Comparison of ENCODE assay signal across 8 cellular contexts in the genomic region with DNA sequence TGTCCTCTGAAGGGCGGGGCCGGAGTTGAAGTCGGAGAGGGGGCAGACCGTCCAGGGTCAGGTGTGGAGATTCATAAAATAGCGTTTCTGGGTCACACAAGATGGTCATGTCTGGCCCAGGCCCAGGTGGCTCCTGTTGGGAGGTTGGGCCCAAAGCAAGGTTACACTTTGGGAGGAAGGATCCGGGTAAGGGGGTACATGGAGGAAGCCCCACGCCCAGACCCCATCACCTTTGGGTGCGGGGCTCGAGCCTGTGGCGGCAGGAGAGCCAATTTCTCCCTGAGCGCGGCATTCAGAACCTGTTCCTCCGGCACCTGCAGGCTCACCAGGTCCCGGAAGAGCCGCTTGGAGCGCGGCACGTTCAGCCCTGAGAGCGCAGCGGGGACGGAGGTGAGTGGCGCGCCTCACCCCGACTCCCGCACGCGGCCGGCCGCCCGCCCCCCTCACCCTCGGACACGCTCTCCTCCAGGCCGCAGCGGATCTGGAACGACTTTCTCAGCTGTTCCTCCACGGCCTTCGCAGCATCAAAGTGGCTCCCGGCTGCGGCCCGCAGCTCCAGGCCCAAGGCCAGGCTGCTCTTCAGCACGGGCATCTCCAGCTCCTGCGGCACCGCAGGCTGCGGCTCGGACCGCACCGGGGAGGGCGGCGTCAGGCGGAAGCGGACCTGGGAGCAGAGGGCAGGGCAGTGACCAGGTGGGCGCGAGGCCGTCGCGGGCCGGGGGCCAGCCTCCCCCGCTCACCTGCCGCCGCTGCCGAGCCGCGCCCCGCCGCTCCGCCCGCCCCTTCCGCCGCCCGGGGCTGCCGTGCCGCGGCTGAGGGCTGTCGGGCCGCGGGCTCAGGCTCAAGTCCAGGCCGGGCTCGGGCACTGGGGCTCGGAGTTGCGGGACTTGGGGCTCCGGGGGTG. TPM values are rescaled to one million over a fixed set of nuclear protein-coding genes. Genes with fewer than 3 reads are reported as not detected.
DNase-seq lines count a peak whose midpoint lies in the region; ATAC-seq and TF ChIP-seq lines count a peak whose summit lies in the region.

No MANE protein-coding gene starts in this region.

- no peaks in the 10 kb centered on the region for H3K27me3 Mint-ChIP-seq in activated CD4-positive, alpha-beta T cell treated with anti-CD3 and anti-CD28 coated beads, Interleukin-2, amount 10 ng/mL, durations not matched to agents 24 days and 14 days
- H3K27me3 Mint-ChIP-seq in mesothelial cell of epicardium (ENCODE audit: low read depth): no peaks in the 10 kb centered on the region

- H3K9me3 ChIP-seq in ES-I3 (ENCODE audit: control insufficient read depth, insufficient read depth, low read length) (no peaks in the 10 kb centered on the region), stomach smooth muscle (ENCODE audit: control insufficient read depth in 2 of 2, low read length in 2 of 2) (no peaks in the 10 kb centered on the region)

- H3K27ac ChIP-seq in stomach smooth muscle (ENCODE audit: low read length): peak overlapping the region; percentile 75

- peaks cover 44% of the 10 kb centered on the region for H3K36me3 Mint-ChIP-seq in activated CD4-positive, alpha-beta T cell treated with anti-CD3 and anti-CD28 coated beads, Interleukin-2, amount 10 ng/mL, durations not matched to agents 24 days and 14 days (ENCODE audit: low read depth)
- H3K36me3 Mint-ChIP-seq in mesothelial cell of epicardium: peaks cover 6% of the 10 kb centered on the region

- H3K4me3 ChIP-seq in Jurkat, Clone E6-1 (ENCODE audit: low read length): peak overlapping the region; percentile 81
- H3K4me3 ChIP-seq in stomach smooth muscle (ENCODE audit: low read length in 2 of 2): peak overlapping the region; percentile 72 to 91

- 0 out of 2 replicates have a peak, but pooled peaks cover 10% of the 10 kb centered on the region for H3K36me3 ChIP-seq in ES-I3 (ENCODE audit: insufficient read depth, low read length)
- peaks cover 17 to 20% of the 10 kb centered on the region in 2 donors for H3K36me3 ChIP-seq in stomach smooth muscle (ENCODE audit: control insufficient read depth in 2 of 2, insufficient read depth in 2 of 2, low read length in 2 of 2)

- H3K9me3 Mint-ChIP-seq in activated CD4-positive, alpha-beta T cell treated with anti-CD3 and anti-CD28 coated beads, Interleukin-2, amount 10 ng/mL, durations not matched to agents 24 days and 14 days: no peaks in the 10 kb centered on the region
- no peaks in the 10 kb centered on the region for H3K9me3 Mint-ChIP-seq in mesothelial cell of epicardium

- no peak for DNase-seq in Jurkat, Clone E6-1 (ENCODE audit: low read depth, low spot score)
- peak; percentile 85 for DNase-seq in activated CD4-positive, alpha-beta T cell treated with anti-CD3 and anti-CD28 coated beads, Interleukin-2, amount 10 ng/mL, durations not matched to agents 24 days and 14 days
- peak; percentile 34 for DNase-seq in effector CD4-positive, alpha-beta T cell
- DNase-seq in mesothelial cell of epicardium (ENCODE audit: low spot score in 2 of 2, unreplicated experiment in 2 of 2) (peak in 1 of 2 experiments; percentile 64), DMS79 treated with DMSO at 0.1 percent for 48 hours (lab: John Stamatoyannopoulos, UW) (no peak)

- peak overlapping the region; percentile 90 for H3K4me3 Mint-ChIP-seq in activated CD4-positive, alpha-beta T cell treated with anti-CD3 and anti-CD28 coated beads, Interleukin-2, amount 10 ng/mL, durations not matched to agents 24 days and 14 days
- H3K4me3 Mint-ChIP-seq in mesothelial cell of epicardium: peak overlapping the region; percentile 89

- H3K4me1 ChIP-seq in ES-I3 (ENCODE audit: insufficient read depth, low read length) (no peaks in the 10 kb centered on the region; the same call in 1 of the 2 replicates), stomach smooth muscle (ENCODE audit: control insufficient read depth, insufficient read depth, low read length) (peaks cover 41% of the 10 kb centered on the region)

- H3K9ac ChIP-seq in ES-I3 (ENCODE audit: low read depth, low read length): peak overlapping the region; percentile 62
- peak overlapping the region; percentile 79 to 90 for H3K9ac ChIP-seq in stomach smooth muscle (ENCODE audit: low read length in 2 of 2)

- H3K27me3 ChIP-seq in stomach smooth muscle (ENCODE audit: control insufficient read depth in 1 of 2, insufficient read depth in 2 of 2, low read length in 2 of 2): no peaks in the 10 kb centered on the region

- H3K4me1 Mint-ChIP-seq in activated CD4-positive, alpha-beta T cell treated with anti-CD3 and anti-CD28 coated beads, Interleukin-2, amount 10 ng/mL, durations not matched to agents 24 days and 14 days: peaks cover 41% of the 10 kb centered on the region
- peaks cover 39% of the 10 kb centered on the region for H3K4me1 Mint-ChIP-seq in mesothelial cell of epicardium

- H3K27ac Mint-ChIP-seq in activated CD4-positive, alpha-beta T cell treated with anti-CD3 and anti-CD28 coated beads, Interleukin-2, amount 10 ng/mL, durations not matched to agents 24 days and 14 days: peak overlapping the region; percentile 89
- peak overlapping the region; percentile 77 for H3K27ac Mint-ChIP-seq in mesothelial cell of epicardium

- TF ChIP-seq CTCF in mesothelial cell of epicardium (IDR thresholded peaks at IDR 0.05; ENCODE audit: unreplicated experiment): no peak

- intact Hi-C loops in activated CD4-positive, alpha-beta T cell treated with anti-CD3 and anti-CD28 coated beads, Interleukin-2, amount 10 ng/mL, durations not matched to agents 24 days and 14 days (cut with micrococcal nuclease): loop anchor here (1.0 to 10.0 kb wide), 3 partner anchors 7 to 439 kb away; partner anchors contain the start of genes FBXO24, LRCH4, SRRT and ZCWPW1

- peak; percentile 20 for ATAC-seq in GM21576 (IDR thresholded peaks at IDR 0.05; ENCODE audit: unreplicated experiment)

RNA-seq across cellular contexts. Expression of gene PPP1R35, which starts 0.6 kb away (rescaled TPM):
- 88.7 TPM for polyA plus RNA-seq in Jurkat, Clone E6-1 (2012; ENCODE audit: insufficient read depth, insufficient read length)
- total RNA-seq in activated CD4-positive, alpha-beta T cell treated with anti-CD3 and anti-CD28 coated beads, Interleukin-2, amount 10 ng/mL, durations not matched to agents 24 days and 14 days: 52.8 and 59.9 TPM in 2 replicates
- total RNA-seq in mesothelial cell of epicardium: 25.7 to 29.3 TPM (median 26.6 TPM) in 3 replicates

RNA-seq across cellular contexts. Expression of gene MEPCE, which starts 6.0 kb away (rescaled TPM):
- polyA plus RNA-seq in Jurkat, Clone E6-1 (2012; ENCODE audit: insufficient read depth, insufficient read length): 57.8 TPM
- 55.8 and 57.2 TPM in 2 replicates for total RNA-seq in activated CD4-positive, alpha-beta T cell treated with anti-CD3 and anti-CD28 coated beads, Interleukin-2, amount 10 ng/mL, durations not matched to agents 24 days and 14 days
- total RNA-seq in mesothelial cell of epicardium: 34.7 to 38.5 TPM (median 38.4 TPM) in 3 replicates

RNA-seq across cellular contexts. Expression of gene ZCWPW1, which starts 7.2 kb away (rescaled TPM):
- polyA plus RNA-seq in Jurkat, Clone E6-1 (2012; ENCODE audit: insufficient read depth, insufficient read length): 6.2 TPM
- 1.7 and 2.6 TPM in 2 replicates for total RNA-seq in activated CD4-positive, alpha-beta T cell treated with anti-CD3 and anti-CD28 coated beads, Interleukin-2, amount 10 ng/mL, durations not matched to agents 24 days and 14 days
- total RNA-seq in mesothelial cell of epicardium: 3.4 to 6.1 TPM (median 4.3 TPM) in 3 replicates

RNA-seq across cellular contexts. Expression of gene SPACDR, which starts 28.4 kb away (rescaled TPM):
- polyA plus RNA-seq in Jurkat, Clone E6-1 (2012; ENCODE audit: insufficient read depth, insufficient read length): not detected
- 2.7 and 2.9 TPM in 2 replicates for total RNA-seq in activated CD4-positive, alpha-beta T cell treated with anti-CD3 and anti-CD28 coated beads, Interleukin-2, amount 10 ng/mL, durations not matched to agents 24 days and 14 days
- total RNA-seq in mesothelial cell of epicardium: 2.0 to 3.6 TPM (median 3.3 TPM) in 3 replicates

RNA-seq across cellular contexts. Expression of gene TSC22D4, which starts 43.4 kb away (rescaled TPM):
- 32.2 TPM for polyA plus RNA-seq in Jurkat, Clone E6-1 (2012; ENCODE audit: insufficient read depth, insufficient read length)
- total RNA-seq in activated CD4-positive, alpha-beta T cell treated with anti-CD3 and anti-CD28 coated beads, Interleukin-2, amount 10 ng/mL, durations not matched to agents 24 days and 14 days: 113 and 121 TPM in 2 replicates
- 50.5 to 52.7 TPM (median 52.4 TPM) in 3 replicates for total RNA-seq in mesothelial cell of epicardium

Comparison
In these comparisons a context has a peak if more than half of its experiments do, and no peak if none do; other contexts are left out.
1. DNase-seq: peak in activated CD4-positive, alpha-beta T cell treated with anti-CD3 and anti-CD28 coated beads, Interleukin-2, amount 10 ng/mL, durations not matched to agents 24 days and 14 days (single experiment) and effector CD4-positive, alpha-beta T cell (single experiment); none in Jurkat, Clone E6-1 (single experiment) and DMS79 treated with DMSO at 0.1 percent for 48 hours (single experiment).